ENCODE assay signal across 2 cellular contexts in genomic region chr17:59152925-59153324, GRCh38.
TF ChIP-seq lines count a peak whose summit lies in the region.

No MANE protein-coding gene starts in this region.

TF ChIP-seq in K562, 482 proteins besides CTCF, POLR2A, EP300 and RAD21 (continues in another document):
- TF ChIP-seq ESRRA (IDR thresholded peaks at IDR 0.05; ENCODE audit: borderline replicate concordance, low read depth): no peak
- TF ChIP-seq, protein P1, sequence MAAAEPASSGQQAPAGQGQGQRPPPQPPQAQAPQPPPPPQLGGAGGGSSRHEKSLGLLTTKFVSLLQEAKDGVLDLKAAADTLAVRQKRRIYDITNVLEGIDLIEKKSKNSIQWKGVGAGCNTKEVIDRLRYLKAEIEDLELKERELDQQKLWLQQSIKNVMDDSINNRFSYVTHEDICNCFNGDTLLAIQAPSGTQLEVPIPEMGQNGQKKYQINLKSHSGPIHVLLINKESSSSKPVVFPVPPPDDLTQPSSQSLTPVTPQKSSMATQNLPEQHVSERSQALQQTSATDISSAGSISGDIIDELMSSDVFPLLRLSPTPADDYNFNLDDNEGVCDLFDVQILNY (CRISPR knock-in tag; IDR thresholded peaks at IDR 0.05): no peak
- TF ChIP-seq HDGF (IDR thresholded peaks at IDR 0.05): no peak
- no peak for TF ChIP-seq HMG20A (CRISPR knock-in tag; conservative IDR thresholded peaks at IDR 0.05)
- no peak for TF ChIP-seq RCOR1 (IDR thresholded peaks at IDR 0.05; ENCODE audit: borderline replicate concordance in 1 of 2, low read depth in 2 of 2, low read length in 2 of 2)
- no peak for TF ChIP-seq ZNF511 (CRISPR knock-in tag; IDR thresholded peaks at IDR 0.05)
- no peak for TF ChIP-seq ZNF23 (CRISPR knock-in tag; IDR thresholded peaks at IDR 0.05)
- no peak for TF ChIP-seq ATF6 (CRISPR knock-in tag; IDR thresholded peaks at IDR 0.05)
- no peak for TF ChIP-seq TAF7 (tag; IDR thresholded peaks at IDR 0.05)
- no peak for TF ChIP-seq POLR2AphosphoS5 (IDR thresholded peaks at IDR 0.05; ENCODE audit: control insufficient read depth, insufficient read depth, low read depth, low read length)
- no peak for TF ChIP-seq EWSR1 (IDR thresholded peaks at IDR 0.05; ENCODE audit: borderline replicate concordance, low read depth, partially characterized antibody)
- TF ChIP-seq CHD2 (IDR thresholded peaks at IDR 0.05; ENCODE audit: low read depth, low read length): no peak
- TF ChIP-seq, protein P2, sequence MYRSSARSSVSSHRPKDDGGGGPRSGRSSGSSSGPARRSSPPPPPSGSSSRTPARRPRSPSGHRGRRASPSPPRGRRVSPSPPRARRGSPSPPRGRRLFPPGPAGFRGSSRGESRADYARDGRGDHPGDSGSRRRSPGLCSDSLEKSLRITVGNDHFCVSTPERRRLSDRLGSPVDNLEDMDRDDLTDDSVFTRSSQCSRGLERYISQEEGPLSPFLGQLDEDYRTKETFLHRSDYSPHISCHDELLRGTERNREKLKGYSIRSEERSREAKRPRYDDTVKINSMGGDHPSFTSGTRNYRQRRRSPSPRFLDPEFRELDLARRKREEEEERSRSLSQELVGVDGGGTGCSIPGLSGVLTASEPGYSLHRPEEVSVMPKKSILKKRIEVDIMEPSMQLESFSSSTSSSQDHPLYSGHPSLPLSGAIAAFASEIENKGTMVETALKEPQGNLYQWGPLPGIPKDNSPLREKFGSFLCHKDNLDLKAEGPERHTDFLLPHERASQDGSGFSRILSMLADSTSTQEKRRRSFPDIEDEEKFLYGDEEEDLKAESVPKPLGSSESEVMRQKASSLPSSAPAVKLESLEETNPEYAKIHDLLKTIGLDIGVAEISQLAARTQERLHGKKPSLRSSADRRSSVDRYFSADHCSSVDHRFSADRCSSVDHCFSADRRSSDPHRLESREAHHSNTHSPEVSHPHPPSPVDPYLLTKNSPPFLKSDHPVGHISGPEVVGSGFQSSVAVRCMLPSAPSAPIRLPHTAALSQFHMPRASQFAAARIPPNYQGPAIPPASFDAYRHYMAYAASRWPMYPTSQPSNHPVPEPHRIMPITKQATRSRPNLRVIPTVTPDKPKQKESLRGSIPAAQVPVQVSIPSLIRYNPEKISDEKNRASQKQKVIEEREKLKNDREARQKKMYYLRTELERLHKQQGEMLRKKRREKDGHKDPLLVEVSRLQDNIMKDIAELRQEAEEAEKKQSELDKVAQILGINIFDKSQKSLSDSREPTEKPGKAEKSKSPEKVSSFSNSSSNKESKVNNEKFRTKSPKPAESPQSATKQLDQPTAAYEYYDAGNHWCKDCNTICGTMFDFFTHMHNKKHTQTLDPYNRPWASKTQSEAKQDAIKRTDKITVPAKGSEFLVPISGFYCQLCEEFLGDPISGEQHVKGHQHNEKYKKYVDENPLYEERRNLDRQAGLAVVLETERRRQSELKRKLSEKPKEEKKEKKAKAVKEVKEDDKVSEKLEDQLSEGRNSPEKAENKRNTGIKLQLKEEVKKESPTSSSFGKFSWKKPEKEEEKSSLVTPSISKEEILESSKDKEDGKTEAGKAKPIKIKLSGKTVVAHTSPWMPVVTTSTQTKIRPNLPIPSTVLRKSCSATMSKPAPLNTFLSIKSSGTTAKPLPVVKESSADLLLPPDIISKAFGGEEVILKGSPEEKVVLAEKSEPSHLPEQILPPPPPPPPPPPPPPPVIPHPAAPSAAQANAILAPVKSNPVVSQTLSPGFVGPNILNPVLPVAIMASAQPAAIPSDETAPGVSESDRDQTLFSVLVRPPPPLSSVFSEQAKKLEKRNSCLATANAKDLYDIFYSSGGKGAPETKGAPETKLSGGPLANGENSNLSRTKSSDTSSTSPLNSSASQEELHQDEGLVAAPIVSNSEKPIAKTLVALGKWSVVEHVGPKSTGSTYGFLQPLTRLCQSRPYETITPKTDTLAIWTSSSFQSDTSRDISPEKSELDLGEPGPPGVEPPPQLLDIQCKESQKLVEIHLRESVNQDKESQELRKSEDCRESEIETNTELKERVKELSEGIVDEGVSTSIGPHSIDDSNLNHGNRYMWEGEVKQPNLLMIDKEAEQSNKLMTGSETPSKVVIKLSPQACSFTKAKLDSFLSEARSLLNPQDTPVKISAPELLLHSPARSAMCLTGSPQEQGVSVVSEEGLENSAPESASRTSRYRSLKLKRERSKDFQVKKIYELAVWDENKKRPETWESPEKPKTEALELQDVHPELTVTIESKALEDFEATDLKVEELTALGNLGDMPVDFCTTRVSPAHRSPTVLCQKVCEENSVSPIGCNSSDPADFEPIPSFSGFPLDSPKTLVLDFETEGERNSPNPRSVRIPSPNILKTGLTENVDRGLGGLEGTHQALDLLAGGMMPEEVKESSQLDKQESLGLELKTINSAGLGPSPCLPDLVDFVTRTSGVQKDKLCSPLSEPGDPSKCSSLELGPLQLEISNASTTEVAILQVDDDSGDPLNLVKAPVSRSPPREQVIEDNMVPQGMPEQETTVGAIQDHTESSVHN (IDR thresholded peaks at IDR 0.05; ENCODE audit: borderline replicate concordance in 1 of 2, low read depth in 1 of 2): no peak
- no peak for TF ChIP-seq MAFF (IDR thresholded peaks at IDR 0.05; ENCODE audit: low read length)
- no peak for TF ChIP-seq ZNF75A (CRISPR knock-in tag; IDR thresholded peaks at IDR 0.05)

TF ChIP-seq in WTC11, 78 proteins besides CTCF, POLR2A, EP300 and RAD21:
- no peak for TF ChIP-seq EMX1 (CRISPR knock-in tag; IDR thresholded peaks at IDR 0.05)
- TF ChIP-seq NR1H2 (CRISPR knock-in tag; IDR thresholded peaks at IDR 0.05): no peak
- TF ChIP-seq JAZF1 (CRISPR knock-in tag; IDR thresholded peaks at IDR 0.05): no peak
- TF ChIP-seq, protein P3, sequence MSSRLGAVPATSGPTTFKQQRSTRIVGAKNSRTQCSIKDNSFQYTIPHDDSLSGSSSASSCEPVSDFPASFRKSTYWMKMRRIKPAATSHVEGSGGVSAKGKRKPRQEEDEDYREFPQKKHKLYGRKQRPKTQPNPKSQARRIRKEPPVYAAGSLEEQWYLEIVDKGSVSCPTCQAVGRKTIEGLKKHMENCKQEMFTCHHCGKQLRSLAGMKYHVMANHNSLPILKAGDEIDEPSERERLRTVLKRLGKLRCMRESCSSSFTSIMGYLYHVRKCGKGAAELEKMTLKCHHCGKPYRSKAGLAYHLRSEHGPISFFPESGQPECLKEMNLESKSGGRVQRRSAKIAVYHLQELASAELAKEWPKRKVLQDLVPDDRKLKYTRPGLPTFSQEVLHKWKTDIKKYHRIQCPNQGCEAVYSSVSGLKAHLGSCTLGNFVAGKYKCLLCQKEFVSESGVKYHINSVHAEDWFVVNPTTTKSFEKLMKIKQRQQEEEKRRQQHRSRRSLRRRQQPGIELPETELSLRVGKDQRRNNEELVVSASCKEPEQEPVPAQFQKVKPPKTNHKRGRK (CRISPR knock-in tag; IDR thresholded peaks at IDR 0.05; ENCODE audit: borderline replicate concordance): no peak
- TF ChIP-seq, protein P4, sequence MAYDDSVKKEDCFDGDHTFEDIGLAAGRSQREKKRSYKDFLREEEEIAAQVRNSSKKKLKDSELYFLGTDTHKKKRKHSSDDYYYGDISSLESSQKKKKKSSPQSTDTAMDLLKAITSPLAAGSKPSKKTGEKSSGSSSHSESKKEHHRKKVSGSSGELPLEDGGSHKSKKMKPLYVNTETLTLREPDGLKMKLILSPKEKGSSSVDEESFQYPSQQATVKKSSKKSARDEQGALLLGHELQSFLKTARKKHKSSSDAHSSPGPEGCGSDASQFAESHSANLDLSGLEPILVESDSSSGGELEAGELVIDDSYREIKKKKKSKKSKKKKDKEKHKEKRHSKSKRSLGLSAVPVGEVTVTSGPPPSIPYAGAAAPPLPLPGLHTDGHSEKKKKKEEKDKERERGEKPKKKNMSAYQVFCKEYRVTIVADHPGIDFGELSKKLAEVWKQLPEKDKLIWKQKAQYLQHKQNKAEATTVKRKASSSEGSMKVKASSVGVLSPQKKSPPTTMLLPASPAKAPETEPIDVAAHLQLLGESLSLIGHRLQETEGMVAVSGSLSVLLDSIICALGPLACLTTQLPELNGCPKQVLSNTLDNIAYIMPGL (CRISPR knock-in tag; IDR thresholded peaks at IDR 0.05): no peak
- TF ChIP-seq, protein P5, sequence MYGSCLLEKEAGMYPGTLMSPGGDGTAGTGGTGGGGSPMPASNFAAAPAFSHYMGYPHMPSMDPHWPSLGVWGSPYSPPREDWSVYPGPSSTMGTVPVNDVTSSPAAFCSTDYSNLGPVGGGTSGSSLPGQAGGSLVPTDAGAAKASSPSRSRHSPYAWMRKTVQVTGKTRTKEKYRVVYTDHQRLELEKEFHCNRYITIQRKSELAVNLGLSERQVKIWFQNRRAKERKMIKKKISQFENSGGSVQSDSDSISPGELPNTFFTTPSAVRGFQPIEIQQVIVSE (CRISPR knock-in tag; IDR thresholded peaks at IDR 0.05; ENCODE audit: borderline replicate concordance): no peak
- no peak for TF ChIP-seq ZBTB43 (CRISPR knock-in tag; IDR thresholded peaks at IDR 0.05)
- TF ChIP-seq, protein P6, sequence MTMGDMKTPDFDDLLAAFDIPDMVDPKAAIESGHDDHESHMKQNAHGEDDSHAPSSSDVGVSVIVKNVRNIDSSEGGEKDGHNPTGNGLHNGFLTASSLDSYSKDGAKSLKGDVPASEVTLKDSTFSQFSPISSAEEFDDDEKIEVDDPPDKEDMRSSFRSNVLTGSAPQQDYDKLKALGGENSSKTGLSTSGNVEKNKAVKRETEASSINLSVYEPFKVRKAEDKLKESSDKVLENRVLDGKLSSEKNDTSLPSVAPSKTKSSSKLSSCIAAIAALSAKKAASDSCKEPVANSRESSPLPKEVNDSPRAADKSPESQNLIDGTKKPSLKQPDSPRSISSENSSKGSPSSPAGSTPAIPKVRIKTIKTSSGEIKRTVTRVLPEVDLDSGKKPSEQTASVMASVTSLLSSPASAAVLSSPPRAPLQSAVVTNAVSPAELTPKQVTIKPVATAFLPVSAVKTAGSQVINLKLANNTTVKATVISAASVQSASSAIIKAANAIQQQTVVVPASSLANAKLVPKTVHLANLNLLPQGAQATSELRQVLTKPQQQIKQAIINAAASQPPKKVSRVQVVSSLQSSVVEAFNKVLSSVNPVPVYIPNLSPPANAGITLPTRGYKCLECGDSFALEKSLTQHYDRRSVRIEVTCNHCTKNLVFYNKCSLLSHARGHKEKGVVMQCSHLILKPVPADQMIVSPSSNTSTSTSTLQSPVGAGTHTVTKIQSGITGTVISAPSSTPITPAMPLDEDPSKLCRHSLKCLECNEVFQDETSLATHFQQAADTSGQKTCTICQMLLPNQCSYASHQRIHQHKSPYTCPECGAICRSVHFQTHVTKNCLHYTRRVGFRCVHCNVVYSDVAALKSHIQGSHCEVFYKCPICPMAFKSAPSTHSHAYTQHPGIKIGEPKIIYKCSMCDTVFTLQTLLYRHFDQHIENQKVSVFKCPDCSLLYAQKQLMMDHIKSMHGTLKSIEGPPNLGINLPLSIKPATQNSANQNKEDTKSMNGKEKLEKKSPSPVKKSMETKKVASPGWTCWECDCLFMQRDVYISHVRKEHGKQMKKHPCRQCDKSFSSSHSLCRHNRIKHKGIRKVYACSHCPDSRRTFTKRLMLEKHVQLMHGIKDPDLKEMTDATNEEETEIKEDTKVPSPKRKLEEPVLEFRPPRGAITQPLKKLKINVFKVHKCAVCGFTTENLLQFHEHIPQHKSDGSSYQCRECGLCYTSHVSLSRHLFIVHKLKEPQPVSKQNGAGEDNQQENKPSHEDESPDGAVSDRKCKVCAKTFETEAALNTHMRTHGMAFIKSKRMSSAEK (CRISPR knock-in tag; IDR thresholded peaks at IDR 0.05; ENCODE audit: borderline replicate concordance): no peak
- no peak for TF ChIP-seq PRDM15 (CRISPR knock-in tag; IDR thresholded peaks at IDR 0.05)
- TF ChIP-seq OVOL2 (CRISPR knock-in tag; IDR thresholded peaks at IDR 0.05; ENCODE audit: borderline replicate concordance): no peak
- no peak for TF ChIP-seq NFYB (CRISPR knock-in tag; conservative IDR thresholded peaks at IDR 0.05; ENCODE audit: low read depth)
- TF ChIP-seq TEAD1 (CRISPR knock-in tag; IDR thresholded peaks at IDR 0.05): no peak
- TF ChIP-seq ZNF232 (CRISPR knock-in tag; IDR thresholded peaks at IDR 0.05): no peak
TF ChIP-seq in WTC11: peak in this region for 0.
